1 cellular context compared by ENCODE assay signal in genomic region chr7:132745510-132745909, GRCh38.
TF ChIP-seq lines count a peak whose summit lies in the region.

No MANE protein-coding gene starts in this region.

TF ChIP-seq in GM23338, 12 proteins besides CTCF, POLR2A, EP300 and RAD21:
- TF ChIP-seq ZNF462 (CRISPR knock-in tag; IDR thresholded peaks at IDR 0.05) (0 out of 2 replicates have a peak, but pooled peaks have one; percentile 59), CREB1 (CRISPR knock-in tag; IDR thresholded peaks at IDR 0.05; ENCODE audit: low read depth) (no peak), REST (IDR thresholded peaks at IDR 0.05; ENCODE audit: unreplicated experiment) (no peak), EZH2phosphoT487 (IDR thresholded peaks at IDR 0.05; ENCODE audit: unreplicated experiment) (no peak)
TF ChIP-seq in GM23338: peak in this region for 1.
